In the genomic region with DNA sequence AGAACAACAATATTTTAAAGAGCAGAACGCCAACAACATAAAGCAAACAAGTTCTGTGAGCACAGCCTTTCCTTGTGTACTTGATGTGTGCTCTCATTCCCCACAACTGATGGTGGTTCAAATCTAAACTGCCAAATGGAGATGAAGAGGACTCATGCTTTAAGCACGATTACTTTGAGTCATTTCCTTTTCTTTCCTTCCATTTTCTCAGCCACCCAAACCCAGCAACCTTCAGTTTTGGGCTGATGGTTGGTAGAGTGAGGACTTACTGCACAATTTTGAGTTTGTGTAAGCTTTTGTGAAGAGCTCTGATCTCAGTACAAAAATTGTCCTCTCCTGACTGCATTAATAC, we compare ENCODE assay signal across 8 cellular contexts. TPM values are rescaled to one million over a fixed set of nuclear protein-coding genes. Genes with fewer than 3 reads are reported as not detected.
DNase-seq lines count a peak whose midpoint lies in the region; ATAC-seq, FAIRE-seq and TF ChIP-seq lines count a peak whose summit lies in the region.

No MANE protein-coding gene starts in this region.

- peaks cover 30% of the 10 kb centered on the region for H3K4me1 Mint-ChIP-seq in GM23338
- peaks cover 60% of the 10 kb centered on the region for H3K4me1 Mint-ChIP-seq in activated CD4-positive, alpha-beta memory T cell treated with anti-CD3 and anti-CD28 coated beads, Interleukin-2, amount 10 ng/mL, durations not matched to agents 7 days and 5 days

- CTCF ChIA-PET in activated CD4-positive, alpha-beta memory T cell treated with anti-CD3 and anti-CD28 coated beads, Interleukin-2, amount 10 ng/mL, durations not matched to agents 7 days and 5 days (lab: Charles Lee), result interaction anchor here (0.9 to 5.9 kb wide), 5 partner anchors 13 to 180 kb away, joined by 3 to 47 read pairs (median 3); a partner anchor contains a TSS

- H3K4me1 ChIP-seq in GM23338 (ENCODE audit: insufficient read depth) (peaks cover 27% of the 10 kb centered on the region), iPS-20b (ENCODE audit: insufficient read depth, low read length) (peaks cover 11% of the 10 kb centered on the region)

- no peak for TF ChIP-seq CTCF in GM23338 (conservative IDR thresholded peaks at IDR 0.05; ENCODE audit: low read depth in 2 of 2)

- H3K9me3 Mint-ChIP-seq in GM23338, result no peaks in the 10 kb centered on the region
- no peaks in the 10 kb centered on the region for H3K9me3 Mint-ChIP-seq in activated CD4-positive, alpha-beta memory T cell treated with anti-CD3 and anti-CD28 coated beads, Interleukin-2, amount 10 ng/mL, durations not matched to agents 7 days and 5 days

- peak overlapping the region; percentile 89 for H3K4me3 ChIP-seq in GM23338
- peak overlapping the region; percentile 98 for H3K4me3 ChIP-seq in iPS-20b (ENCODE audit: low read length)

- no peaks in the 10 kb centered on the region for H3K9me3 ChIP-seq in iPS-20b (ENCODE audit: insufficient read depth, low read depth, low read length)

- H3K4me3 Mint-ChIP-seq in GM23338, result peak overlapping the region; percentile 85
- peak overlapping the region; percentile 99 for H3K4me3 Mint-ChIP-seq in activated CD4-positive, alpha-beta memory T cell treated with anti-CD3 and anti-CD28 coated beads, Interleukin-2, amount 10 ng/mL, durations not matched to agents 7 days and 5 days

- peaks cover 27% of the 10 kb centered on the region for H3K27me3 Mint-ChIP-seq in GM23338 (ENCODE audit: insufficient read depth, low read depth, poor library complexity)
- H3K27me3 Mint-ChIP-seq in activated CD4-positive, alpha-beta memory T cell treated with anti-CD3 and anti-CD28 coated beads, Interleukin-2, amount 10 ng/mL, durations not matched to agents 7 days and 5 days, result no peaks in the 10 kb centered on the region

- no peak overlapping the region for H3K27ac ChIP-seq in GM23338 (ENCODE audit: low read depth)
- no peak overlapping the region for H3K27ac ChIP-seq in iPS-20b (ENCODE audit: low read length)

- no peak for FAIRE-seq in urothelium cell line (lab: Jason Lieb, UNC)

- H3K36me3 ChIP-seq in GM23338 (ENCODE audit: insufficient read depth) (no peaks in the 10 kb centered on the region), iPS-20b (ENCODE audit: insufficient read depth, low read depth, low read length) (no peaks in the 10 kb centered on the region)

- peaks cover 2% of the 10 kb centered on the region; the same call in 1 of the 3 replicates for H3K36me3 Mint-ChIP-seq in GM23338 (ENCODE audit: low read depth)
- H3K36me3 Mint-ChIP-seq in activated CD4-positive, alpha-beta memory T cell treated with anti-CD3 and anti-CD28 coated beads, Interleukin-2, amount 10 ng/mL, durations not matched to agents 7 days and 5 days (ENCODE audit: low read depth), result peaks cover 31% of the 10 kb centered on the region

- no peaks in the 10 kb centered on the region for H3K9me2 ChIP-seq in GM23338 (ENCODE audit: insufficient read depth)

- H2AFZ ChIP-seq in GM23338, result no peak overlapping the region

- H4K20me1 ChIP-seq in GM23338 (replicated peaks; ENCODE audit: insufficient read depth), result peaks cover 58% of the 10 kb centered on the region

- ATAC-seq in GM23338, result no peak
- no peak for ATAC-seq in GM18868 (IDR thresholded peaks at IDR 0.05; ENCODE audit: unreplicated experiment)

- DNase-seq in AG08395 (ENCODE audit: low spot score), result peak; percentile 59
- DNase-seq in GM23338 (ENCODE audit: low spot score), result no peak
- DNase-seq in activated CD4-positive, alpha-beta memory T cell treated with anti-CD3 and anti-CD28 coated beads, Interleukin-2, amount 10 ng/mL, durations not matched to agents 7 days and 5 days, result peak; percentile 57
- no peak for DNase-seq in urothelium cell line (ENCODE audit: low spot score)
- no peak for DNase-seq in ureter (ENCODE audit: low spot score)
- no peak for DNase-seq in activated gamma-delta T cell treated with Interleukin-2 at 50 U/mL for 16 hours

- peak overlapping the region; percentile 93 for H3K4me2 ChIP-seq in GM23338

- peaks cover 16% of the 10 kb centered on the region for H3F3A ChIP-seq in GM23338 (replicated peaks; ENCODE audit: low read depth)

- H3K27me3 ChIP-seq in GM23338 (ENCODE audit: insufficient read depth) (peaks cover 36% of the 10 kb centered on the region), iPS-20b (ENCODE audit: insufficient read depth, low read length) (peaks cover 31% of the 10 kb centered on the region)

- H3K27ac Mint-ChIP-seq in GM23338, result no peak overlapping the region
- peak overlapping the region; percentile 99 for H3K27ac Mint-ChIP-seq in activated CD4-positive, alpha-beta memory T cell treated with anti-CD3 and anti-CD28 coated beads, Interleukin-2, amount 10 ng/mL, durations not matched to agents 7 days and 5 days

- peak overlapping the region; percentile 94; the same call in 1 of the 2 replicates for H3K9ac ChIP-seq in iPS-20b (ENCODE audit: low read depth, low read length)

- POLR2A ChIA-PET in activated CD4-positive, alpha-beta memory T cell treated with anti-CD3 and anti-CD28 coated beads, Interleukin-2, amount 10 ng/mL, durations not matched to agents 7 days and 5 days (lab: Charles Lee), result interaction anchor here (0.7 to 3.4 kb wide), 19 partner anchors 10 to 293 kb away, joined by 3 to 25 read pairs (median 4); a partner anchor contains a TSS

- peaks cover 60% of the 10 kb centered on the region for H3K79me2 ChIP-seq in GM23338 (replicated peaks; ENCODE audit: insufficient read depth)

TF ChIP-seq in GM23338, 12 proteins besides CTCF, POLR2A, EP300 and RAD21 (continues in another document):
- TF ChIP-seq, protein P1, sequence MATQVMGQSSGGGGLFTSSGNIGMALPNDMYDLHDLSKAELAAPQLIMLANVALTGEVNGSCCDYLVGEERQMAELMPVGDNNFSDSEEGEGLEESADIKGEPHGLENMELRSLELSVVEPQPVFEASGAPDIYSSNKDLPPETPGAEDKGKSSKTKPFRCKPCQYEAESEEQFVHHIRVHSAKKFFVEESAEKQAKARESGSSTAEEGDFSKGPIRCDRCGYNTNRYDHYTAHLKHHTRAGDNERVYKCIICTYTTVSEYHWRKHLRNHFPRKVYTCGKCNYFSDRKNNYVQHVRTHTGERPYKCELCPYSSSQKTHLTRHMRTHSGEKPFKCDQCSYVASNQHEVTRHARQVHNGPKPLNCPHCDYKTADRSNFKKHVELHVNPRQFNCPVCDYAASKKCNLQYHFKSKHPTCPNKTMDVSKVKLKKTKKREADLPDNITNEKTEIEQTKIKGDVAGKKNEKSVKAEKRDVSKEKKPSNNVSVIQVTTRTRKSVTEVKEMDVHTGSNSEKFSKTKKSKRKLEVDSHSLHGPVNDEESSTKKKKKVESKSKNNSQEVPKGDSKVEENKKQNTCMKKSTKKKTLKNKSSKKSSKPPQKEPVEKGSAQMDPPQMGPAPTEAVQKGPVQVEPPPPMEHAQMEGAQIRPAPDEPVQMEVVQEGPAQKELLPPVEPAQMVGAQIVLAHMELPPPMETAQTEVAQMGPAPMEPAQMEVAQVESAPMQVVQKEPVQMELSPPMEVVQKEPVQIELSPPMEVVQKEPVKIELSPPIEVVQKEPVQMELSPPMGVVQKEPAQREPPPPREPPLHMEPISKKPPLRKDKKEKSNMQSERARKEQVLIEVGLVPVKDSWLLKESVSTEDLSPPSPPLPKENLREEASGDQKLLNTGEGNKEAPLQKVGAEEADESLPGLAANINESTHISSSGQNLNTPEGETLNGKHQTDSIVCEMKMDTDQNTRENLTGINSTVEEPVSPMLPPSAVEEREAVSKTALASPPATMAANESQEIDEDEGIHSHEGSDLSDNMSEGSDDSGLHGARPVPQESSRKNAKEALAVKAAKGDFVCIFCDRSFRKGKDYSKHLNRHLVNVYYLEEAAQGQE (IDR thresholded peaks at IDR 0.05; ENCODE audit: unreplicated experiment), result no peak
- TF ChIP-seq, protein P2, sequence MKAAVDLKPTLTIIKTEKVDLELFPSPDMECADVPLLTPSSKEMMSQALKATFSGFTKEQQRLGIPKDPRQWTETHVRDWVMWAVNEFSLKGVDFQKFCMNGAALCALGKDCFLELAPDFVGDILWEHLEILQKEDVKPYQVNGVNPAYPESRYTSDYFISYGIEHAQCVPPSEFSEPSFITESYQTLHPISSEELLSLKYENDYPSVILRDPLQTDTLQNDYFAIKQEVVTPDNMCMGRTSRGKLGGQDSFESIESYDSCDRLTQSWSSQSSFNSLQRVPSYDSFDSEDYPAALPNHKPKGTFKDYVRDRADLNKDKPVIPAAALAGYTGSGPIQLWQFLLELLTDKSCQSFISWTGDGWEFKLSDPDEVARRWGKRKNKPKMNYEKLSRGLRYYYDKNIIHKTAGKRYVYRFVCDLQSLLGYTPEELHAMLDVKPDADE (IDR thresholded peaks at IDR 0.05), result no peak
- TF ChIP-seq EZH2 (IDR thresholded peaks at IDR 0.05; ENCODE audit: low read depth, unreplicated experiment), result no peak
- TF ChIP-seq CREB1 (CRISPR knock-in tag; IDR thresholded peaks at IDR 0.05; ENCODE audit: low read depth), result no peak
- TF ChIP-seq NANOG (IDR thresholded peaks at IDR 0.05; ENCODE audit: borderline replicate concordance), result no peak
- no peak for TF ChIP-seq STAT1 (IDR thresholded peaks at IDR 0.05; ENCODE audit: unreplicated experiment)
- TF ChIP-seq ZNF114 (CRISPR knock-in tag; IDR thresholded peaks at IDR 0.05), result no peak
- no peak for TF ChIP-seq POLR2AphosphoS5 (IDR thresholded peaks at IDR 0.05; ENCODE audit: low read depth)
- no peak for TF ChIP-seq ZNF331 (CRISPR knock-in tag; IDR thresholded peaks at IDR 0.05; ENCODE audit: low read depth)

RNA-seq across cellular contexts. Expression of a gene that starts 1.7 kb away (rescaled TPM):
- total RNA-seq in GM23338 (2014; rRNA removed; shearing (Covaris generic)), result 69.6 and 84.4 TPM in 2 replicates
- 33.5 and 35.7 TPM in 2 replicates for polyA plus RNA-seq in GM23338 (2016; fragmentation: Nextera tagmentation; extraction: Ambion mirVana)
- total RNA-seq in activated CD4-positive, alpha-beta memory T cell treated with anti-CD3 and anti-CD28 coated beads, Interleukin-2, amount 10 ng/mL, durations not matched to agents 7 days and 5 days, result 100 to 1,000 TPM; 235 to 248 TPM
- 41.5 TPM for total RNA-seq in ureter

RNA-seq across cellular contexts. Expression of a gene that starts 16.9 kb away (rescaled TPM):
- 64.9 and 68.9 TPM in 2 replicates for total RNA-seq in GM23338 (2014; rRNA removed; shearing (Covaris generic))
- polyA plus RNA-seq in GM23338 (2016; fragmentation: Nextera tagmentation; extraction: Ambion mirVana), result 23.3 and 24.5 TPM in 2 replicates
- total RNA-seq in activated CD4-positive, alpha-beta memory T cell treated with anti-CD3 and anti-CD28 coated beads, Interleukin-2, amount 10 ng/mL, durations not matched to agents 7 days and 5 days, result 10 to 100 TPM; 36.6 to 39.3 TPM
- total RNA-seq in ureter, result 56.1 TPM

Comparison
In these comparisons a context has a peak if more than half of its experiments do, and no peak if none do; other contexts are left out.
1. DNase-seq: peak in AG08395 (single experiment) and activated CD4-positive, alpha-beta memory T cell treated with anti-CD3 and anti-CD28 coated beads, Interleukin-2, amount 10 ng/mL, durations not matched to agents 7 days and 5 days (single experiment); none in GM23338 (single experiment), urothelium cell line (single experiment), ureter (single experiment) and activated gamma-delta T cell treated with Interleukin-2 at 50 U/mL for 16 hours (single experiment).